In the genomic region with DNA sequence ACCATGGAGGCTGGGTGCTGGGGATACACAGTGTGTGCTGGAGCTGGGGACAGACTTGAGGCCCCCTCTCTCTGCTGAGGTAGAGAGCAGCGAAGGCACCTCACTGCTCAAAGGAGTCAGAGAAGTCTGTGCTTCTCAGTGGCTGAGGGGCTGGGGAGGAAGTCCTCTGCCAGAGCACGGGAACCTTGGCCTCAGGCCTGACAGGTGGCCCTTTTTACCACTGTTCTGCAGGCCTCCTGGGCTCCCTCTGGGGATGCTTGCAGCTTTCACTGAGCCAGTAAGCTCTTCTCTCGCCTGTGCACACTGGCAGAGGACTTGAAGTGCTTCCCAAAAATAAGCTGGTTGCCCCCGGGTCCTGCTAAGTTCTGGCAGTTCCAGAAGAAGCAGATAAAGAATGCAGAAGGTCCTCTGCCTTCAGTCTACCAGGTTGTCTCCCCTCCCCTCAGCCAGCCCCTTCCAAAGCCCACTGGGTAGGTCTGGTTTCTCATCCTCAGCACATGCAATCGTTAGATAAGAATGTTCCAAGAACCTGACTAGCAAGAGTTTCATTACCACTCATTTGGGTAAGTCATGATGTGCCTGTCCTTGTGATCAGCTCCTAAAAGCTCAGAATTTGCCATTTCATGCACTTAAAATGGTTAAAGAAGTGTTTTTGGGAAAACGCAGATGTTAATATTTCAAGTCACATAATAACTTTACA, we compare ENCODE assay signal across 14 cellular contexts. TPM values are rescaled to one million over a fixed set of nuclear protein-coding genes. Genes with fewer than 3 reads are reported as not detected.
DNase-seq lines count a peak whose midpoint lies in the region; ATAC-seq, FAIRE-seq and TF ChIP-seq lines count a peak whose summit lies in the region.
"Had no signal": no experiment of that assay in that cellular context is flagged by ENCODE, and none has a peak within 500 bp of the region (broad histone marks: within the 10 kb centered on the region; RNA-seq: fewer than 3 reads in every experiment).

No MANE protein-coding gene starts in this region.

- H3K4me3 ChIP-seq in transverse colon, result no peak overlapping the region
- H3K4me3 ChIP-seq: ascending aorta, lower lobe of right lung had no signal

- FAIRE-seq in GM19239 (lab: Jason Lieb, UNC), result peak; percentile 11
- FAIRE-seq: RCC 7860 had no signal

- peaks cover 9% of the 10 kb centered on the region for H3K9me3 Mint-ChIP-seq in activated CD4-positive, alpha-beta memory T cell treated with anti-CD3 and anti-CD28 coated beads for 36 hours
- H3K9me3 Mint-ChIP-seq in immature natural killer cell, result peaks cover 0 to 6% (median 0%) of the 10 kb centered on the region in 6 donors

- ATAC-seq in HG03521 (IDR thresholded peaks at IDR 0.05; ENCODE audit: unreplicated experiment), result no peak

- POLR2A ChIA-PET in activated CD4-positive, alpha-beta memory T cell treated with anti-CD3 and anti-CD28 coated beads for 36 hours (lab: Charles Lee), result interaction anchor here (1.0 to 9.8 kb wide), 7 partner anchors 37 to 893 kb away, joined by 3 to 83 read pairs (median 3); partner anchors contain the start of gene TENT5C
- POLR2A ChIA-PET in RWPE1 (lab: Yijun Ruan, JAX; ENCODE audit: low non-redundant PET), result no interaction called here

- no peaks in the 10 kb centered on the region for H3K36me3 ChIP-seq in transverse colon
- H3K36me3 ChIP-seq: ascending aorta, lower lobe of right lung had no signal

- TF ChIP-seq POLR2A in transverse colon (IDR thresholded peaks at IDR 0.05), result no peak

- H3K9me3 ChIP-seq in transverse colon, result no peaks in the 10 kb centered on the region
- H3K9me3 ChIP-seq: ascending aorta, lower lobe of right lung had no signal

- CTCF ChIA-PET in activated CD4-positive, alpha-beta memory T cell treated with anti-CD3 and anti-CD28 coated beads for 36 hours (lab: Charles Lee), result interaction anchor here (0.8 to 9.3 kb wide), 9 partner anchors 14 to 127 kb away, joined by 3 to 67 read pairs (median 4); no protein-coding TSS in a partner anchor
- CTCF ChIA-PET in RWPE1 (lab: Yijun Ruan, JAX), result no interaction called here

- H3K4me1 ChIP-seq in transverse colon, result peaks cover 0 to 16% (median 12%) of the 10 kb centered on the region in 4 donors
- H3K4me1 ChIP-seq: ascending aorta had no signal

- 59 to 68% methylated on average over 2 to 6 of the region's 6 CpGs for WGBS in transverse colon (ENCODE audit: low coverage in 1 of 2), 2 donors

- H3K27me3 ChIP-seq in transverse colon, result no peaks in the 10 kb centered on the region
- H3K27me3 ChIP-seq: ascending aorta had no signal

- intact Hi-C loops in activated CD4-positive, alpha-beta memory T cell treated with anti-CD3 and anti-CD28 coated beads for 36 hours (cut with micrococcal nuclease), result loop anchor here (1.0 to 5.0 kb wide), 7 partner anchors 98 to 1282 kb away; partner anchors contain the start of gene TTF2
- intact Hi-C loops in transverse colon (cut with DNase I; ENCODE audit: low total_unique reads), result no loop called here

- TF ChIP-seq CTCF in RWPE1 (conservative IDR thresholded peaks at IDR 0.05; ENCODE audit: low read depth) (no peak), transverse colon (IDR thresholded peaks at IDR 0.05) (no peak)

- H3K4me3 Mint-ChIP-seq in activated CD4-positive, alpha-beta memory T cell treated with anti-CD3 and anti-CD28 coated beads for 36 hours, result no peak overlapping the region
- peak overlapping the region in 4 of 5 donors; percentile 30 to 62 (median 44) for H3K4me3 Mint-ChIP-seq in immature natural killer cell

- TF ChIP-seq EP300 in transverse colon (IDR thresholded peaks at IDR 0.05; ENCODE audit: low read depth), result no peak

- H3K27ac ChIP-seq in RWPE1 (no peak overlapping the region), transverse colon (peak overlapping the region in 2 of 4 donors; percentile 34 to 79)
- H3K27ac ChIP-seq: 22Rv1, ascending aorta, lower lobe of right lung had no signal

- peak; percentile 29 for DNase-seq in DMS53 (lab: John Stamatoyannopoulos, UW)
- no peak for DNase-seq in DMS53 treated with DMSO at 0.1 percent for 48 hours (lab: John Stamatoyannopoulos, UW; ENCODE audit: unreplicated experiment)
- DNase-seq in GM19239 (ENCODE audit: insufficient read length, low spot score), result no peak
- DNase-seq in activated CD4-positive, alpha-beta memory T cell treated with anti-CD3 and anti-CD28 coated beads for 36 hours, result peak; percentile 63
- no peak for DNase-seq in immature natural killer cell
- DNase-seq in RWPE1 (ENCODE audit: low spot score), result no peak
- DNase-seq in transverse colon, result no peak
- DNase-seq: dermis blood vessel endothelial cell, lower lobe of right lung, substantia nigra had no signal

- peaks cover 2% of the 10 kb centered on the region for H3K27me3 Mint-ChIP-seq in activated CD4-positive, alpha-beta memory T cell treated with anti-CD3 and anti-CD28 coated beads for 36 hours
- H3K27me3 Mint-ChIP-seq in immature natural killer cell (ENCODE audit: low read depth in 3 of 3), result peaks cover 19 to 38% (median 28%) of the 10 kb centered on the region in 3 donors

- H3K27ac Mint-ChIP-seq in activated CD4-positive, alpha-beta memory T cell treated with anti-CD3 and anti-CD28 coated beads for 36 hours, result peak overlapping the region; percentile 67
- peak overlapping the region in 5 of 6 donors; percentile 81 to 100 (median 93) for H3K27ac Mint-ChIP-seq in immature natural killer cell

- H3K4me1 Mint-ChIP-seq in activated CD4-positive, alpha-beta memory T cell treated with anti-CD3 and anti-CD28 coated beads for 36 hours (ENCODE audit: low read depth), result peaks cover 94% of the 10 kb centered on the region
- peaks cover 95 to 96% of the 10 kb centered on the region in 2 donors for H3K4me1 Mint-ChIP-seq in immature natural killer cell

- in situ Hi-C loops in transverse colon (cut with MboI; ENCODE audit: low pct_ligation_motif_present in 1 of 4, low pct_unique_long_range_greater_than_20kb in 1 of 4, low sequenced_read_pairs in 3 of 4), result no loop called here

- H3K36me3 Mint-ChIP-seq in activated CD4-positive, alpha-beta memory T cell treated with anti-CD3 and anti-CD28 coated beads for 36 hours, result peaks cover 8% of the 10 kb centered on the region
- H3K36me3 Mint-ChIP-seq in immature natural killer cell, result peaks cover 0 to 9% (median 0%) of the 10 kb centered on the region in 3 donors

RNA-seq across cellular contexts. Expression of gene TENT5C, which starts 53.9 kb away (rescaled TPM):
- total RNA-seq in activated CD4-positive, alpha-beta memory T cell treated with anti-CD3 and anti-CD28 coated beads for 36 hours, result 10 to 100 TPM; 13.8 to 14.0 TPM
- polyA plus RNA-seq in immature natural killer cell, result 10 to 100 TPM in 2 of 3 donors, 1 to 10 TPM in 1; 7.4 to 25.7 (median 25.3) TPM
- 10 to 100 TPM in 3 of 4 donors, 1 to 10 TPM in 1; 3.4 to 30.8 (median 18.1) TPM for total RNA-seq in transverse colon

Comparison
In these comparisons a context has a peak if more than half of its experiments do, and no peak if none do; other contexts are left out.
1. DNase-seq: peak in DMS53 (single experiment) and activated CD4-positive, alpha-beta memory T cell treated with anti-CD3 and anti-CD28 coated beads for 36 hours (single experiment); none in DMS53 treated with DMSO at 0.1 percent for 48 hours (single experiment), GM19239 (single experiment), immature natural killer cell (0 of 3), RWPE1 (single experiment) and transverse colon (single experiment).